In the genomic region with DNA sequence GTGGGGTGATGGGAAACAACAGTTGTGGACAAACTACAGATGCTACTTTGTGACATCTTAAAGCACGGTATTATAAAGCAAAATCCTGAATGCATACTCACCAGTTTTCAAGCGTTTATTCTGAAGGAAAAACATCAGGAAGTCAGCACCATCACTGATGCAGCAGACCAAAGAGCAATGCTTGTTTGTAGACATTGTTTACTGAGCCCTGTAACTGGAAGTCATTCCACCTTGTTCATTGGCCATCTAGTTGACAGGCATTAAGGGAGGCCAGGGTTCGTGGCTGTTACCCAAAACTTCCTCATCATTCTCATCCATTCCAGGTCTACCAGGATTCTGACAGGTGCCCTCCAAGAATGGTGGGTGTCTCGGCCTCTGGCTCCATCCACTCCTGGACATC, we compare ENCODE assay signal across 26 cellular contexts.
"Had no signal": no experiment of that assay in that cellular context is flagged by ENCODE, and none has a peak within 500 bp of the region (broad histone marks: within the 10 kb centered on the region; RNA-seq: fewer than 3 reads in every experiment).

No MANE protein-coding gene starts in this region.

- FAIRE-seq: urothelium cell line had no signal

- ATAC-seq: stimulated activated memory B cell treated with anti-CD40 and anti-IgM and Interleukin-4, amounts not matched to agents 10 μg/mL and 1 μg/mL and 100 μg/mL, for 72 hours; stimulated activated naive B cell treated with anti-CD40 and anti-IgM and Interleukin-4, amounts not matched to agents 10 μg/mL and 1 μg/mL and 100 μg/mL, for 72 hours; stimulated activated naive CD8-positive, alpha-beta T cell treated with anti-CD3 and anti-CD28 coated beads, Interleukin-15, amount 100 ng/mL, for 72 hours; stimulated activated naive CD8-positive, alpha-beta T cell treated with anti-CD3 and anti-CD28 coated beads, Interleukin-15, Interleukin-2, amounts not matched to agents 100 U/mL and 50 U/mL, for 24 hours had no signal

- H3K36me3 ChIP-seq: stomach, suprapubic skin, thoracic aorta, thyroid gland, tibial artery, tibial nerve, transverse colon, upper lobe of left lung, upper lobe of right lung, uterus, vagina had no signal

- H3K27me3 ChIP-seq: testis, thyroid gland, tibial artery, tibial nerve, transverse colon, upper lobe of left lung, upper lobe of right lung, uterus, vagina had no signal

- H3K4me3 ChIP-seq: stomach, suprapubic skin, testis, thoracic aorta, thyroid gland, tibial artery, tibial nerve, transverse colon, upper lobe of left lung, upper lobe of right lung, uterus, vagina had no signal

- H3K4me1 ChIP-seq: testis, thyroid gland, tibial artery, upper lobe of right lung, vagina had no signal

- DNase-seq: stimulated activated CD4-positive, alpha-beta T cell treated with anti-CD3 and anti-CD28 coated beads, Interleukin-2, amount 100 ng/mL, for 48 hours; stimulated activated CD4-positive, alpha-beta T cell treated with anti-CD3 and anti-CD28 coated beads, Interleukin-4, amount 100 ng/mL, for 1 hour; stimulated activated CD4-positive, alpha-beta T cell treated with anti-CD3 and anti-CD28 coated beads, Interleukin-4, amount 100 ng/mL, for 24 hours; stimulated activated CD4-positive, alpha-beta T cell treated with anti-CD3 and anti-CD28 coated beads, Interleukin-4, amount 100 ng/mL, for 4 hours; stimulated activated CD8-positive, alpha-beta memory T cell treated with anti-CD3 and anti-CD28 coated beads, Interleukin-4, amount 100 ng/mL, for 48 hours; stimulated activated naive B cell treated with anti-CD40 and anti-IgM and Interleukin-4, amounts not matched to agents 10 μg/mL and 1 μg/mL and 100 μg/mL, for 72 hours; stimulated activated naive CD4-positive, alpha-beta T cell; stimulated activated naive CD4-positive, alpha-beta T cell treated with Interleukin-2 at 50 U/mL for 16 hours; stimulated activated naive CD8-positive, alpha-beta T cell treated with anti-CD3 and anti-CD28 coated beads, Interleukin-15, amount 100 ng/mL, for 72 hours; stimulated activated naive CD8-positive, alpha-beta T cell treated with anti-CD3 and anti-CD28 coated beads, Interleukin-15, Interleukin-2, amounts not matched to agents 100 U/mL and 50 U/mL, for 24 hours; stomach; substantia nigra; testis; thyroid gland; tibial artery; transverse colon; trophoblast cell; upper lobe of left lung; upper lobe of right lung; uterus had no signal

- H3K27ac ChIP-seq: stomach, suprapubic skin, testis, thoracic aorta, thyroid gland, tibial artery, tibial nerve, transverse colon, upper lobe of left lung, upper lobe of right lung, uterus, vagina had no signal

- H3K9me3 ChIP-seq: suprapubic skin, testis, thoracic aorta, thyroid gland, tibial artery, tibial nerve, transverse colon, upper lobe of left lung, upper lobe of right lung, uterus, vagina had no signal
